32 cellular contexts compared by ENCODE assay signal in the genomic region with DNA sequence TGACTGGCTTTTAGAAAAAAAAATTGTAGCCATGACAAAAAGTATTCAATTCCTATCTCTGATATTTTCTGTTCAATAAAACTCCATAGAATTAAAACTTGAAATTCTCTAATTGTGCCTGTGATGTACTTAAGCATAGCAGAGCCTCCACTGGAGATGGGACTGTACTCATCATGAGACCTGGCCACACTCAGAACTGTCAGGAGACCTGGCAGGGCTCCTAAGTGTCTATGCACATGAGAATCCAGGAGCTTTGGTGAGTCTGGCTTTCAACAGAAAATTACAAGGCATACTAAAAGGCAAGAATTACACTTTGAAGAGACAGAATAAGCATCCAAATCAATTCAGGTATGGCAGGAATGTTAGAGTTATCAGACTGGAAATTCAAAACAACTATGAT.
"Had no signal": no experiment of that assay in that cellular context is flagged by ENCODE, and none has a peak within 500 bp of the region (broad histone marks: within the 10 kb centered on the region; RNA-seq: fewer than 3 reads in every experiment).

No MANE protein-coding gene starts in this region.

- H3K9me3 ChIP-seq: ascending aorta, body of pancreas, breast epithelium had no signal

- H3K27ac ChIP-seq: adrenal gland, ascending aorta, body of pancreas, brain microvascular endothelial cell, breast epithelium, cardiac muscle cell had no signal

- H3K4me1 ChIP-seq: adrenal gland, ascending aorta, body of pancreas, breast epithelium had no signal

- DNase-seq: activated effector memory CD4-positive, alpha-beta T cell treated with anti-CD3 and anti-CD28 coated beads, Interleukin-2, amount 50 U/mL, for 16 hours; activated effector memory CD4-positive, alpha-beta T cell treated with Interleukin-2 at 50 U/mL for 16 hours; activated gamma-delta T cell; activated gamma-delta T cell treated with Interleukin-2 at 50 U/mL for 16 hours; activated naive CD4-positive, alpha-beta T cell; activated naive CD4-positive, alpha-beta T cell treated with anti-CD3 and anti-CD28 coated beads for 36 hours; activated naive CD4-positive, alpha-beta T cell treated with anti-CD3 and anti-CD28 coated beads, Interleukin-2, amount 10 ng/mL, durations not matched to agents 7 days and 5 days; activated naive CD4-positive, alpha-beta T cell treated with anti-CD3 and anti-CD28 coated beads, Interleukin-2, amount 50 U/mL, for 16 hours; activated naive CD4-positive, alpha-beta T cell treated with Interleukin-2 at 50 U/mL for 16 hours; activated naive CD8-positive, alpha-beta T cell treated with anti-CD3 and anti-CD28 coated beads for 36 hours; activated naive CD8-positive, alpha-beta T cell treated with anti-CD3 and anti-CD28 coated beads, Interleukin-2, amount 10 ng/mL, durations not matched to agents 7 days and 5 days; activated naive CD8-positive, alpha-beta T cell treated with anti-CD3 and anti-CD28 coated beads, Interleukin-2, amount 50 U/mL, for 24 hours; activated T-cell treated with anti-CD3 and anti-CD28 coated beads, Interleukin-2, amount 50 U/mL, for 1 hour; activated T-cell treated with anti-CD3 and anti-CD28 coated beads, Interleukin-2, amount 50 U/mL, for 24 hours; activated T-cell treated with anti-CD3 and anti-CD28 coated beads, Interleukin-2, amount 50 U/mL, for 4 hours; activated T-cell treated with anti-CD3 and anti-CD28 coated beads, Interleukin-2, amount 50 U/mL, for 48 hours; activated T-cell treated with anti-CD3 and anti-CD28 coated beads, Interleukin-2, amount 50 U/mL, for 72 hours; adrenal gland; amniotic stem cell; amygdala; anterior cingulate cortex; aorta; body of pancreas; brain microvascular endothelial cell; caudate nucleus; central memory CD4-positive, alpha-beta T cell; cerebellar nuclear complex had no signal

- FAIRE-seq: astrocyte, bronchial epithelial cell had no signal

- H3K4me3 ChIP-seq: adrenal gland, ascending aorta, body of pancreas, breast epithelium, cardiac muscle cell had no signal

- H3K27me3 ChIP-seq: adrenal gland, ascending aorta, body of pancreas, brain microvascular endothelial cell, breast epithelium, cardiac muscle cell had no signal

- H3K36me3 ChIP-seq: adrenal gland, ascending aorta, brain microvascular endothelial cell, breast epithelium, cardiac muscle cell had no signal
